In the genomic region with DNA sequence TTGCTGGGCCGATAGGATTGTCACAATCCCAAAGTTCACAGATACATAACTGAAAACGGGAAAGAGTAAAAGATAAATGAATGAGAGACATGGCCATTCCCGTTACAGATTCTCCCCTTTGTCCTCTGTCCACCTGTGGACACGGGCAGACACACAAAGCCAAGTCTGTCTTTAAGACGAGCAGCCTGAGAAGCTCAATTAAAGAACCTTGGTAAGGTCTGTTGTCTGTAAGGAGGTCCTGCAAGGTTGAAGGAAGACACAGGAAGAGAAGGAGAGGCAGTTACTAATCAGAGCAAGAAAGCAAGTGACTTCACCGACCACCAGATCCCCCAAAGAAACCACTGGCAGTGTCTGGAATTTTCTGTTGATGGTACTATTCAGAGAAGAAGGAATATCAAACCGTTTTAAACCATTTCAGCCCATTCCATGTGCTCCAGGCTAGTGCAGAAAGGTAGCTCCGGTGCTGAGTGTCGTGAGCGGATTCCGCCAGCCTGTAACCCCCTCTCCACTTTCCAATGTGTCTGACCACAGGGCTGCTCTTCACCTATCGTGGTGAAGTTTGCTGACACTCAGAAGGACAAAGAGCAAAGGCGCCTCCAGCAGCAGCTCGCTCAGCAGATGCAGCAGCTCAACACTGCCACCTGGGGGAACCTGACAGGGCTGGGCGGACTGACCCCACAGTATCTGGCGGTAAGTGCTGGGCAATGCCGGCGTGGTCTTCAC, we compare ENCODE assay signal across 8 cellular contexts.
DNase-seq lines count a peak whose midpoint lies in the region; TF ChIP-seq lines count a peak whose summit lies in the region.

No MANE protein-coding gene starts in this region.

- H3K27me3 ChIP-seq in GM06990 (replicated peaks; ENCODE audit: control insufficient read depth, insufficient read depth, low read length) (no peaks in the 10 kb centered on the region), H7 (ENCODE audit: control insufficient read depth, insufficient read depth, low read length) (no peaks in the 10 kb centered on the region)

- DNase-seq in GM06990 (ENCODE audit: extremely low read depth, insufficient read length) (peak; percentile 76), H7 (peak; percentile 83), NAMALWA (ENCODE audit: low spot score) (peak; percentile 84), coronary artery (ENCODE audit: low spot score) (peak; percentile 80), medulla oblongata (ENCODE audit: extremely low spot score) (peak; percentile 74), dedifferentiated amniotic fluid mesenchymal stem cell (ENCODE audit: extremely low spot score) (no peak)
- peak; percentile 52 to 68 for DNase-seq in activated CD4-positive, alpha-beta T cell treated with anti-CD3 and anti-CD28 coated beads, Interleukin-2, amount 50 U/mL, for 24 hours (ENCODE audit: low read depth in 1 of 2, low spot score in 1 of 2)
- peak; percentile 61 to 64 for DNase-seq in stimulated activated CD8-positive, alpha-beta memory T cell treated with anti-CD3 and anti-CD28 coated beads, Interleukin-15, amount 100 ng/mL, for 48 hours (ENCODE audit: low read depth in 2 of 2)

- TF ChIP-seq CTCF in GM06990 (IDR thresholded peaks at IDR 0.05; ENCODE audit: insufficient read depth, low read length, poor library complexity, severe bottlenecking) (peak; percentile 98), coronary artery (IDR thresholded peaks at IDR 0.05) (peak; percentile 72)

- peak overlapping the region in 1 of 2 donors; percentile 16 for H3K27ac ChIP-seq in coronary artery

- H3K4me3 ChIP-seq in GM06990 (replicated peaks; ENCODE audit: low read depth, low read length) = peak overlapping the region; percentile 43
- H3K4me3 ChIP-seq in H7 (ENCODE audit: insufficient read depth, low read depth, low read length) = no peak overlapping the region
- no peak overlapping the region for H3K4me3 ChIP-seq in coronary artery

- H3K36me3 ChIP-seq in GM06990 (ENCODE audit: control insufficient read depth, insufficient read depth, low read length) = peaks cover 19% of the 10 kb centered on the region
- no peaks in the 10 kb centered on the region for H3K36me3 ChIP-seq in H7 (replicated peaks; ENCODE audit: control insufficient read depth, insufficient read depth, low read length)
